In the genomic region with DNA sequence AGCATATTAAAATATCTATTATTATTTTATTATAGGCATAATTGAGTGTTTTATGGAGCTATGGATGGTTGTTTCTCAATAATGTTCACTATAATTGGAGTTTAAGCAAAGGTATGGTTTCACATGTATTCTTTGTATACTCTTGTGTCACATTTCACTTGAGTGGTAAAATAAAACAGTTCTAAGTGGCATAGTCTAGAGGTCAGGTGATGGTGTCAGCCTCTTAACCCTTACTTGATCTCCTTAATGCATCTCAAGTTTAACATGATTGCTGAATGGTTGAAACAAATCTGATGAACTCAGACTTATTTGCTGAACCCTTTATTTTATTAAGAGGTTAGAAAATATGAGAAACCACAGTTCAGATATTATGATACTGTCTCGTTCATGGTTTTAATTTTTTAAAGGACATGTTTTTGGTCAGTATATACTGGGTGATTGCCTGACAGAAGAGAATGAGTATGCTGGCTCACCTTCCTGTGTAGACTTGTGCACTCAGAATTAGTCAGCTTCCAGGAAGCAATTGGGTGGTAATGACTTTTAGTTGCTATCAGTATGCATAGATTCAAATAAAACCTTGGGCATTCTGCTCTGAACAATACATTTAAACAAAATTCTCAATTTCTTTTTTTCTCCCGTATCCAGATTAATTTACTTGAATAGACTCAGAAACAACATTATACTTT, we compare ENCODE assay signal across 1 cellular context.
TF ChIP-seq lines count a peak whose summit lies in the region.

No MANE protein-coding gene starts in this region.

TF ChIP-seq in GM23338, 12 proteins besides CTCF, POLR2A, EP300 and RAD21 (continued from another document):
- TF ChIP-seq, protein P1, sequence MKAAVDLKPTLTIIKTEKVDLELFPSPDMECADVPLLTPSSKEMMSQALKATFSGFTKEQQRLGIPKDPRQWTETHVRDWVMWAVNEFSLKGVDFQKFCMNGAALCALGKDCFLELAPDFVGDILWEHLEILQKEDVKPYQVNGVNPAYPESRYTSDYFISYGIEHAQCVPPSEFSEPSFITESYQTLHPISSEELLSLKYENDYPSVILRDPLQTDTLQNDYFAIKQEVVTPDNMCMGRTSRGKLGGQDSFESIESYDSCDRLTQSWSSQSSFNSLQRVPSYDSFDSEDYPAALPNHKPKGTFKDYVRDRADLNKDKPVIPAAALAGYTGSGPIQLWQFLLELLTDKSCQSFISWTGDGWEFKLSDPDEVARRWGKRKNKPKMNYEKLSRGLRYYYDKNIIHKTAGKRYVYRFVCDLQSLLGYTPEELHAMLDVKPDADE (IDR thresholded peaks at IDR 0.05), result no peak
- TF ChIP-seq JUNB (IDR thresholded peaks at IDR 0.05; ENCODE audit: unreplicated experiment) (no peak), EZH2phosphoT487 (IDR thresholded peaks at IDR 0.05; ENCODE audit: unreplicated experiment) (no peak), POLR2AphosphoS5 (IDR thresholded peaks at IDR 0.05; ENCODE audit: low read depth) (no peak), ZNF114 (CRISPR knock-in tag; IDR thresholded peaks at IDR 0.05) (no peak), CREB1 (CRISPR knock-in tag; IDR thresholded peaks at IDR 0.05; ENCODE audit: low read depth) (no peak), EZH2 (IDR thresholded peaks at IDR 0.05; ENCODE audit: low read depth, unreplicated experiment) (no peak), NANOG (IDR thresholded peaks at IDR 0.05; ENCODE audit: borderline replicate concordance) (no peak), STAT1 (IDR thresholded peaks at IDR 0.05; ENCODE audit: unreplicated experiment) (no peak)
- TF ChIP-seq, protein P2, sequence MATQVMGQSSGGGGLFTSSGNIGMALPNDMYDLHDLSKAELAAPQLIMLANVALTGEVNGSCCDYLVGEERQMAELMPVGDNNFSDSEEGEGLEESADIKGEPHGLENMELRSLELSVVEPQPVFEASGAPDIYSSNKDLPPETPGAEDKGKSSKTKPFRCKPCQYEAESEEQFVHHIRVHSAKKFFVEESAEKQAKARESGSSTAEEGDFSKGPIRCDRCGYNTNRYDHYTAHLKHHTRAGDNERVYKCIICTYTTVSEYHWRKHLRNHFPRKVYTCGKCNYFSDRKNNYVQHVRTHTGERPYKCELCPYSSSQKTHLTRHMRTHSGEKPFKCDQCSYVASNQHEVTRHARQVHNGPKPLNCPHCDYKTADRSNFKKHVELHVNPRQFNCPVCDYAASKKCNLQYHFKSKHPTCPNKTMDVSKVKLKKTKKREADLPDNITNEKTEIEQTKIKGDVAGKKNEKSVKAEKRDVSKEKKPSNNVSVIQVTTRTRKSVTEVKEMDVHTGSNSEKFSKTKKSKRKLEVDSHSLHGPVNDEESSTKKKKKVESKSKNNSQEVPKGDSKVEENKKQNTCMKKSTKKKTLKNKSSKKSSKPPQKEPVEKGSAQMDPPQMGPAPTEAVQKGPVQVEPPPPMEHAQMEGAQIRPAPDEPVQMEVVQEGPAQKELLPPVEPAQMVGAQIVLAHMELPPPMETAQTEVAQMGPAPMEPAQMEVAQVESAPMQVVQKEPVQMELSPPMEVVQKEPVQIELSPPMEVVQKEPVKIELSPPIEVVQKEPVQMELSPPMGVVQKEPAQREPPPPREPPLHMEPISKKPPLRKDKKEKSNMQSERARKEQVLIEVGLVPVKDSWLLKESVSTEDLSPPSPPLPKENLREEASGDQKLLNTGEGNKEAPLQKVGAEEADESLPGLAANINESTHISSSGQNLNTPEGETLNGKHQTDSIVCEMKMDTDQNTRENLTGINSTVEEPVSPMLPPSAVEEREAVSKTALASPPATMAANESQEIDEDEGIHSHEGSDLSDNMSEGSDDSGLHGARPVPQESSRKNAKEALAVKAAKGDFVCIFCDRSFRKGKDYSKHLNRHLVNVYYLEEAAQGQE (IDR thresholded peaks at IDR 0.05; ENCODE audit: unreplicated experiment), result no peak
